38 cellular contexts compared by ENCODE assay signal in the genomic region with DNA sequence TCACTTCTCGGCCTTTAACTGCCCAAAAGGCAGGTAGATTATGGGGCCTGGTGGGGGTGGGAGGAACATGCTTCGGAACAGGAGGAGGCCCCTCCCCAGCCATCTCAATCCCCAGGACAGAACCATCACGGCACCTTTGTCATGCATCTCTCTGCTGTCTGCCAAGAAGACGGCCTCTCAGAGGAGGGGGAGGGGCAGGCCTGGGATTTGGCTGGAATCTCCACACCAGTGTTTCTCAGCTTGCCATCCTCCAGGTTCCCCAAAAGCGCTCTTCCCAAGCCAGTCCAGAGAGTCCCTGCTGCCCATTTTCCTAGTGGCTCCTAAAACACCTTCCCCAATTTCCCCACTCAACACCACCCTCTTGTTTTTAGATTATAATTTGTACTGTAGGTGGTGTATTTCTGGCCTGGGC. TPM values are rescaled to one million over a fixed set of nuclear protein-coding genes. Genes with fewer than 3 reads are reported as not detected.
DNase-seq lines count a peak whose midpoint lies in the region; ATAC-seq and TF ChIP-seq lines count a peak whose summit lies in the region.
"Had no signal": no experiment of that assay in that cellular context is flagged by ENCODE, and none has a peak within 500 bp of the region (broad histone marks: within the 10 kb centered on the region; RNA-seq: fewer than 3 reads in every experiment).

No MANE protein-coding gene starts in this region.

- no peak overlapping the region for H4K8ac ChIP-seq in H9 (replicated peaks; ENCODE audit: insufficient read length, low read depth, low read length)
- no peak overlapping the region for H4K8ac ChIP-seq in neuronal stem cell (ENCODE audit: low read depth, low read length)

- no peak overlapping the region for H2BK20ac ChIP-seq in H9 (ENCODE audit: low read depth, low read length, poor library complexity, severe bottlenecking)

- no peak overlapping the region for H2BK12ac ChIP-seq in H9 (ENCODE audit: insufficient read length, low read depth, low read length)
- H2BK12ac ChIP-seq in neuronal stem cell (ENCODE audit: low read length) = no peak overlapping the region

- H3K27me3 Mint-ChIP-seq in H9 (ENCODE audit: low read depth) = no peaks in the 10 kb centered on the region
- H3K27me3 Mint-ChIP-seq: activated naive CD8-positive, alpha-beta T cell; naive thymus-derived CD4-positive, alpha-beta T cell had no signal

- TF ChIP-seq CTCF in H9 (conservative IDR thresholded peaks at IDR 0.05) = no peak
- no peak for TF ChIP-seq CTCF in WERI-Rb-1 (IDR thresholded peaks at IDR 0.05; ENCODE audit: low read depth, low read length)
- no peak for TF ChIP-seq CTCF in foreskin keratinocyte (conservative IDR thresholded peaks at IDR 0.05)

- no peaks in the 10 kb centered on the region for H3K27me3 ChIP-seq in H9 (ENCODE audit: insufficient read depth, low read length)
- H3K27me3 ChIP-seq in WERI-Rb-1 (ENCODE audit: insufficient read depth, low read depth, severe bottlenecking) = no peaks in the 10 kb centered on the region
- no peaks in the 10 kb centered on the region for H3K27me3 ChIP-seq in iPS-15b (ENCODE audit: control insufficient read depth, insufficient read depth, low read length)
- H3K27me3 ChIP-seq in neuronal stem cell (ENCODE audit: control insufficient read depth in 3 of 3, insufficient read depth in 3 of 3, low read depth in 1 of 3, low read length in 3 of 3) = peaks cover 0 to 5% (median 2%) of the 10 kb centered on the region in 3 experiments
- H3K27me3 ChIP-seq in foreskin keratinocyte = no peaks in the 10 kb centered on the region
- H3K27me3 ChIP-seq: BE2C, dorsolateral prefrontal cortex, esophagus squamous epithelium, heart left ventricle, sigmoid colon, thyroid gland, vagina had no signal

- H3K56ac ChIP-seq in H9 (ENCODE audit: insufficient read length, low read depth, low read length) = no peak overlapping the region

- peak overlapping the region; percentile 88 for H4K91ac ChIP-seq in H9 (ENCODE audit: insufficient read length, low read depth, low read length)
- H4K91ac ChIP-seq in neuronal stem cell (ENCODE audit: low read depth, low read length, poor library complexity) = no peak overlapping the region

- peaks cover 0 to 22% (median 18%) of the 10 kb centered on the region in 3 experiments; a peak in 6 of 7 replicates for H3K36me3 Mint-ChIP-seq in H9 (ENCODE audit: insufficient read depth in 1 of 3, low read depth in 3 of 3)
- H3K36me3 Mint-ChIP-seq: activated naive CD8-positive, alpha-beta T cell; CD8-positive, alpha-beta T cell; naive thymus-derived CD4-positive, alpha-beta T cell had no signal

- H3K79me1 ChIP-seq in H9 (ENCODE audit: insufficient read depth, low read depth, low read length, poor library complexity, severe bottlenecking) (no peaks in the 10 kb centered on the region), neuronal stem cell (ENCODE audit: low read depth, low read length) (no peaks in the 10 kb centered on the region)

- H3K18ac ChIP-seq in H9 (ENCODE audit: insufficient read length, low read depth, low read length) (peak overlapping the region; percentile 66), neuronal stem cell (ENCODE audit: low read length) (peak overlapping the region; percentile 84)

- peak overlapping the region; percentile 91 for H3K4me3 Mint-ChIP-seq in H9
- H3K4me3 Mint-ChIP-seq: activated naive CD8-positive, alpha-beta T cell; CD8-positive, alpha-beta T cell; naive thymus-derived CD4-positive, alpha-beta T cell had no signal

- peak overlapping the region; percentile 98 to 100 (median 99) for H3K27ac Mint-ChIP-seq in H9
- H3K27ac Mint-ChIP-seq: activated naive CD8-positive, alpha-beta T cell; CD8-positive, alpha-beta T cell had no signal

- H3K23ac ChIP-seq in H9 (ENCODE audit: insufficient read length, low read depth, low read length) (no peak overlapping the region), neuronal stem cell (ENCODE audit: low read depth, low read length, poor library complexity) (no peak overlapping the region)

- no CpG with 5 or more reads among the region's 5 CpGs for WGBS in H9 (ENCODE audit: extremely low coverage, insufficient read length, low lambda C conversion rate)
- WGBS in neuronal stem cell (ENCODE audit: extremely low coverage in 2 of 2, insufficient read length in 2 of 2, insufficient replicate concordance in 1 of 2), 2 donors = no CpG with 5 or more reads among the region's 5 CpGs

- H3T11ph ChIP-seq in H9 (ENCODE audit: low read length) = no peak overlapping the region

- H3K4me1 ChIP-seq in H9 (ENCODE audit: insufficient read depth, low read length) (peaks cover 10% of the 10 kb centered on the region), iPS-15b (ENCODE audit: control insufficient read depth, insufficient read depth, low read length) (peaks cover 21% of the 10 kb centered on the region), neuronal stem cell (ENCODE audit: control insufficient read depth in 2 of 2, insufficient read depth in 1 of 2, low read depth in 1 of 2, low read length in 2 of 2) (peaks cover 10 to 12% of the 10 kb centered on the region in 2 donors), foreskin keratinocyte (no peaks in the 10 kb centered on the region)
- H3K4me1 ChIP-seq: BE2C, psoas muscle, sigmoid colon, thyroid gland, vagina had no signal

- no peak overlapping the region for H3K4me3 ChIP-seq in WERI-Rb-1 (ENCODE audit: low read depth, low read length)
- H3K4me3 ChIP-seq in iPS-15b (ENCODE audit: low read depth, low read length) = peak overlapping the region; percentile 62
- no peak overlapping the region for H3K4me3 ChIP-seq in neuronal stem cell (ENCODE audit: low read length in 2 of 2)
- H3K4me3 ChIP-seq: dorsolateral prefrontal cortex, esophagus squamous epithelium, heart left ventricle, psoas muscle, sigmoid colon, thyroid gland, vagina had no signal

- ATAC-seq in foreskin keratinocyte = no peak
- ATAC-seq in HG02678 (IDR thresholded peaks at IDR 0.05; ENCODE audit: unreplicated experiment) = no peak
- ATAC-seq: CD8-positive, alpha-beta T cell; HepG2; naive thymus-derived CD4-positive, alpha-beta T cell; psoas muscle had no signal

- no peaks in the 10 kb centered on the region; a peak in 1 of 5 replicates for H3K9me3 Mint-ChIP-seq in H9
- H3K9me3 Mint-ChIP-seq: CD8-positive, alpha-beta T cell; naive thymus-derived CD4-positive, alpha-beta T cell had no signal

- peak overlapping the region; percentile 68 for H3K9ac ChIP-seq in H9 (ENCODE audit: extremely low read depth, insufficient read length, low read length)
- peak overlapping the region; percentile 82 for H3K9ac ChIP-seq in iPS-15b (ENCODE audit: low read depth, low read length)
- H3K9ac ChIP-seq in neuronal stem cell (ENCODE audit: low read depth, low read length, poor library complexity) = no peak overlapping the region

- no peak overlapping the region for H4K5ac ChIP-seq in H9 (ENCODE audit: insufficient read length, low read depth, low read length)

- no peaks in the 10 kb centered on the region for H4K20me1 ChIP-seq in H9 (ENCODE audit: control insufficient read depth, insufficient read depth, insufficient read length)

- H3K27ac ChIP-seq in H9 (ENCODE audit: insufficient read length, low read depth, low read length) = peak overlapping the region; percentile 83
- peak overlapping the region; percentile 61 for H3K27ac ChIP-seq in WERI-Rb-1
- no peak overlapping the region for H3K27ac ChIP-seq in neuronal stem cell (replicated peaks; ENCODE audit: low read length)
- H3K27ac ChIP-seq in foreskin keratinocyte = no peak overlapping the region
- H3K27ac ChIP-seq: dorsolateral prefrontal cortex, esophagus squamous epithelium, HL-60, psoas muscle, sigmoid colon, thyroid gland, vagina had no signal

- peaks cover 22% of the 10 kb centered on the region for H3K23me2 ChIP-seq in H9 (ENCODE audit: insufficient read length, low read depth, low read length, poor library complexity, severe bottlenecking)

- no peak overlapping the region for H2AFZ ChIP-seq in H9 (ENCODE audit: low read length)
- peak overlapping the region; percentile 89 for H2AFZ ChIP-seq in neuronal stem cell (ENCODE audit: low read length)

- H3K36me3 ChIP-seq in WERI-Rb-1 (peaks cover 3% of the 10 kb centered on the region; the same call in 1 of the 2 replicates), iPS-15b (ENCODE audit: control insufficient read depth, insufficient read depth, low read length) (peaks cover 12% of the 10 kb centered on the region), neuronal stem cell (replicated peaks in 1 of 2; ENCODE audit: control insufficient read depth in 2 of 2, insufficient read depth in 2 of 2, low read length in 2 of 2) (no peaks in the 10 kb centered on the region)
- H3K36me3 ChIP-seq: BE2C, sigmoid colon, thyroid gland, vagina had no signal

- H2BK120ac ChIP-seq in H9 (ENCODE audit: low read depth, low read length, poor library complexity, severe bottlenecking) = no peak overlapping the region
- no peak overlapping the region for H2BK120ac ChIP-seq in neuronal stem cell (ENCODE audit: low read depth, low read length)

- peaks cover 52 to 69% of the 10 kb centered on the region in 2 experiments for H3K4me1 Mint-ChIP-seq in H9

- H2BK15ac ChIP-seq in H9 (ENCODE audit: low read depth, low read length) = no peak overlapping the region
- H2BK15ac ChIP-seq in neuronal stem cell (ENCODE audit: low read length) = no peak overlapping the region

- H3K4ac ChIP-seq in H9 (ENCODE audit: low read depth, low read length) = no peak overlapping the region
- no peak overlapping the region for H3K4ac ChIP-seq in neuronal stem cell (ENCODE audit: low read length)

- H3K14ac ChIP-seq in H9 (ENCODE audit: insufficient read depth, low read length) (peak overlapping the region; percentile 53; the same call in 1 of the 2 replicates), neuronal stem cell (ENCODE audit: low read length) (no peak overlapping the region)

- H3K4me2 ChIP-seq in H9 (ENCODE audit: insufficient read depth, insufficient read length, low read length) (peak overlapping the region; percentile 61), neuronal stem cell (ENCODE audit: insufficient read depth, low read length, poor library complexity, severe bottlenecking) (no peak overlapping the region)

- H2AK5ac ChIP-seq in H9 (ENCODE audit: insufficient read length, low read length) (no peak overlapping the region), neuronal stem cell (ENCODE audit: low read depth, low read length) (no peak overlapping the region)

- H2BK5ac ChIP-seq in H9 (ENCODE audit: insufficient read length, low read length) (no peak overlapping the region), neuronal stem cell (ENCODE audit: low read length) (no peak overlapping the region)

- no peaks in the 10 kb centered on the region for H3K9me3 ChIP-seq in H9 (ENCODE audit: control insufficient read depth, low read depth, low read length)
- no peaks in the 10 kb centered on the region for H3K9me3 ChIP-seq in WERI-Rb-1 (ENCODE audit: severe bottlenecking)
- H3K9me3 ChIP-seq in iPS-15b (ENCODE audit: control insufficient read depth, insufficient read depth, low read length) = no peaks in the 10 kb centered on the region
- no peaks in the 10 kb centered on the region for H3K9me3 ChIP-seq in neuronal stem cell (replicated peaks in 1 of 2; ENCODE audit: control insufficient read depth in 2 of 2, insufficient read depth in 1 of 2, low read depth in 1 of 2, low read length in 2 of 2)
- H3K9me3 ChIP-seq: BE2C, esophagus squamous epithelium, heart left ventricle, psoas muscle, sigmoid colon, thyroid gland, vagina had no signal

- DNase-seq in H9 = peak; percentile 96
- peak; percentile 72 for DNase-seq in WERI-Rb-1
- DNase-seq in neuronal stem cell (ENCODE audit: low spot score) = no peak
- no peak for DNase-seq in foreskin keratinocyte
- DNase-seq in NK-92 (lab: John Stamatoyannopoulos, UW; ENCODE audit: unreplicated experiment) = no peak
- DNase-seq: activated CD4-positive, alpha-beta T cell treated with anti-CD3 and anti-CD28 coated beads for 48 hours; activated effector memory CD4-positive, alpha-beta T cell treated with anti-CD3 and anti-CD28 coated beads, Interleukin-2, amount 50 U/mL, for 16 hours; activated T-cell treated with anti-CD3 and anti-CD28 coated beads for 4 hours; BE2C; CD8-positive, alpha-beta T cell; DMS 273 treated with DMSO at 0.1 percent for 48 hours; EL; esophagus squamous epithelium; foreskin melanocyte; heart left ventricle; kidney; MV-4-11; naive thymus-derived CD4-positive, alpha-beta T cell; NCI-H1436 treated with DMSO at 0.1 percent for 48 hours; NCI-H2107; NCI-H748 treated with DMSO at 0.1 percent for 48 hours; occipital lobe; psoas muscle; sigmoid colon; stimulated activated CD4-positive, alpha-beta T cell treated with anti-CD3 and anti-CD28 coated beads, Interleukin-12 subunit alpha, Interleukin-12 subunit beta, amount 100 ng/mL, for 4 hours; stimulated activated CD4-positive, alpha-beta T cell treated with anti-CD3 and anti-CD28 coated beads, Interleukin-2, amount 100 ng/mL, for 48 hours; T-helper 9 cell; thyroid gland had no signal

- peaks cover 31% of the 10 kb centered on the region for H3K79me2 ChIP-seq in H9 (ENCODE audit: insufficient read depth, low read length)

RNA-seq across cellular contexts. Expression of gene POU5F1, which starts 2.5 kb away (rescaled TPM):
- total RNA-seq in H9 (2021) (2,134 TPM in 2 replicates), foreskin keratinocyte (0.61 and 0.71 TPM in 2 replicates)
- 0.74 TPM for polyA plus RNA-seq in neuronal stem cell (2013, experiment 1 of 2)
- polyA plus RNA-seq in neuronal stem cell (2013, experiment 2 of 2) = 0.58 TPM
- polyA plus RNA-seq in foreskin keratinocyte = 0.90 and 1.1 TPM in 2 replicates
- total RNA-seq: CD8-positive, alpha-beta T cell; occipital lobe had no signal

RNA-seq across cellular contexts. Expression of gene TCF19, which starts 14.6 kb away (rescaled TPM):
- 15.0 and 16.5 TPM in 2 replicates for total RNA-seq in H9 (2021)
- polyA plus RNA-seq in neuronal stem cell (2013, experiment 1 of 2) = 6.3 TPM
- polyA plus RNA-seq in neuronal stem cell (2013, experiment 2 of 2) = 6.0 TPM
- 43.9 and 51.7 TPM in 2 replicates for total RNA-seq in foreskin keratinocyte
- polyA plus RNA-seq in foreskin keratinocyte = 29.8 and 38.4 TPM in 2 replicates

RNA-seq across cellular contexts. Expression of gene CCHCR1, which starts 15.4 kb away (rescaled TPM):
- total RNA-seq in H9 (2021) = 42.7 and 45.5 TPM in 2 replicates
- polyA plus RNA-seq in neuronal stem cell (2013, experiment 1 of 2) = 23.5 TPM
- 21.1 TPM for polyA plus RNA-seq in neuronal stem cell (2013, experiment 2 of 2)
- 18.4 and 21.8 TPM in 2 replicates for total RNA-seq in foreskin keratinocyte
- 16.7 and 18.5 TPM in 2 replicates for polyA plus RNA-seq in foreskin keratinocyte

RNA-seq across cellular contexts. Expression of gene PSORS1C2, which starts 34.1 kb away (rescaled TPM):
- 0.31 and 0.33 TPM in 2 replicates for total RNA-seq in H9 (2021)
- polyA plus RNA-seq in neuronal stem cell (2013, experiment 1 of 2) = 0.04 TPM
- polyA plus RNA-seq in neuronal stem cell (2013, experiment 2 of 2) = 0.03 TPM
- total RNA-seq in foreskin keratinocyte = not detected in 2 replicates
- not detected in 2 replicates for polyA plus RNA-seq in foreskin keratinocyte
- total RNA-seq: CD8-positive, alpha-beta T cell; chondrocyte; dorsolateral prefrontal cortex; heart left ventricle; HepG2; kidney; LHCN-M2; liver; naive thymus-derived CD4-positive, alpha-beta T cell; occipital lobe; psoas muscle; sigmoid colon; thyroid gland; vagina had no signal
- polyA plus RNA-seq: heart left ventricle; HepG2; liver; naive thymus-derived CD4-positive, alpha-beta T cell; psoas muscle; sigmoid colon had no signal

RNA-seq across cellular contexts. Expression of gene CDSN, which starts 52.7 kb away (rescaled TPM):
- not detected in 2 replicates for total RNA-seq in H9 (2021)
- not detected for polyA plus RNA-seq in neuronal stem cell (2013, experiment 1 of 2)
- polyA plus RNA-seq in neuronal stem cell (2013, experiment 2 of 2) = not detected
- 0.88 and 1.3 TPM in 2 replicates for total RNA-seq in foreskin keratinocyte
- 0.86 and 1.4 TPM in 2 replicates for polyA plus RNA-seq in foreskin keratinocyte
- total RNA-seq: CD8-positive, alpha-beta T cell; dorsolateral prefrontal cortex; HepG2; LHCN-M2; liver; naive thymus-derived CD4-positive, alpha-beta T cell; occipital lobe; psoas muscle; sigmoid colon had no signal
- polyA plus RNA-seq: HepG2; liver; naive thymus-derived CD4-positive, alpha-beta T cell; psoas muscle; sigmoid colon had no signal

Comparison
In these comparisons a context has a peak if more than half of its experiments do, and no peak if none do; other contexts are left out.
1. DNase-seq: peak in H9 (single experiment) and WERI-Rb-1 (single experiment); none in neuronal stem cell (single experiment), foreskin keratinocyte (0 of 2) and NK-92 (single experiment).
2. H3K27ac ChIP-seq: peak in H9 (single experiment) and WERI-Rb-1 (single experiment); none in neuronal stem cell (single experiment) and foreskin keratinocyte (single experiment).
3. RNA of gene POU5F1, which starts 2.5 kb away (total RNA-seq): 2,134 TPM in H9; 0.61 to 0.71 TPM in foreskin keratinocyte; every median in the first group is over 1,000 times any median in the second.